ENCODE assay signal across 8 cellular contexts in the genomic region with DNA sequence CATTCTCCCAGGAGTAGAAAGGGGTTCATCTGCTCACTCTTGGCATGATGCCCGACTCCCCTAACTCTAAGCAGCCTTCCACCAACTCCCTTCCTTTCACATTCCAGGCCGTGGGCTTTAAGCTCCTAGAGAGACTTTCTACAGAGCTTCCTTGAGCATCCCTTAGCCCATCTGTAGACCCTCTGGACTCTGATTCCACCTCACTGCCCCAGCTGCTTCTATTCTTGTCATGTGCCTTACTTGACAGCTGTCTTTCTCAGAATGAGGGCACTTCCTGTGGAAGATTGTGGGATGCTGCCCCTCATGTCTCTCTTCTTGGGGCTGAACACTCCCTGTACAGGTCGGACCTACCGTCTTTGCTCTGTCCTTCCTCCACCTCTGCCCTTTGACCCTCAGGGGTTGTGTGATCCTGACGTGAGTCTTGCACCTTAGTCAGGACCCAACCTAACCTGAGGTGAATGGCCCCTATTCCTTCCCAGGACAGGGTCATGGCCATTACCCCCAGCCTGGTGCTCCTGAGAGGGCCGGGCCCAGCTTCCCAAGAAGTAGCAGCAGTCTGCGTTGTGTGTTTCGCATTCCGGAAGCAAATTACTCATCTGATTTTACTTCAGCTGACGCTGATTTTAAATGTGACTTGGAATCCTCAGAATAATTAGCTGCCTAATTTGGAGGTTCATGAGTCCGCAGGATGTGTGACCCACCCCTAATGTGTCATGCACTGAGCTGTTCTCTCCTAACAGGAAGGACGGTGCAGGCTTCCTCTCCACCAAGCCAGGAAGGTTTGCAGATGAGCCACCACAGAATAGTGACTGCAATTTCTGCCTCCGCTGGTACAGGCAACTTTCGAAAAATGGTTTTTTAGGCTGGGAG. TPM values are rescaled to one million over a fixed set of nuclear protein-coding genes. Genes with fewer than 3 reads are reported as not detected.
DNase-seq lines count a peak whose midpoint lies in the region; ATAC-seq and TF ChIP-seq lines count a peak whose summit lies in the region.

No MANE protein-coding gene starts in this region.

- TF ChIP-seq CTCF in DND-41 (IDR thresholded peaks at IDR 0.05; ENCODE audit: borderline replicate concordance, extremely low read depth, low read length, poor library complexity, severe bottlenecking), result no peak

- peaks cover 65% of the 10 kb centered on the region for H3K4me1 ChIP-seq in DND-41 (ENCODE audit: insufficient read depth, low read length)

- H3K9me3 ChIP-seq in DND-41 (ENCODE audit: insufficient read depth, low read length, severe bottlenecking), result no peaks in the 10 kb centered on the region

- H3K36me3 ChIP-seq in DND-41 (ENCODE audit: insufficient read depth, low read length), result 0 out of 2 replicates have a peak, but pooled peaks cover 3% of the 10 kb centered on the region

- peak overlapping the region; percentile 79 to 96 (median 93) for H3K27ac Mint-ChIP-seq in naive thymus-derived CD8-positive, alpha-beta T cell

- no peak overlapping the region for H2AFZ ChIP-seq in DND-41 (ENCODE audit: low read depth, low read length)

- H3K79me2 ChIP-seq in DND-41 (ENCODE audit: insufficient read depth, low read length), result peaks cover 27% of the 10 kb centered on the region

- no peaks in the 10 kb centered on the region for H3K36me3 Mint-ChIP-seq in naive thymus-derived CD8-positive, alpha-beta T cell

- H3K4me3 Mint-ChIP-seq in naive thymus-derived CD8-positive, alpha-beta T cell, result peak overlapping the region; percentile 78 to 95 (median 88)

- H3K4me3 ChIP-seq in DND-41 (ENCODE audit: low read depth in 1 of 2, low read length in 2 of 2), result peak overlapping the region in 1 of 2 experiments; percentile 18; a peak in 1 of 4 replicates

- peak; percentile 72 for DNase-seq in DND-41
- DNase-seq in amniotic stem cell (lab: John Stamatoyannopoulos, UW), result peak; percentile 83
- peak in 6 of 10 donors; percentile 17 to 45 (median 32) for DNase-seq in naive thymus-derived CD8-positive, alpha-beta T cell
- DNase-seq in retina, result no peak
- DNase-seq in NCI-H146 treated with DMSO at 0.1 percent for 48 hours (lab: John Stamatoyannopoulos, UW; ENCODE audit: unreplicated experiment), result no peak
- DNase-seq in NCI-H748 treated with DMSO at 0.1 percent for 48 hours (lab: John Stamatoyannopoulos, UW), result no peak
- no peak for DNase-seq in NCI-H1417 treated with DMSO at 0.1 percent for 48 hours (lab: John Stamatoyannopoulos, UW)

- peak; percentile 45 for ATAC-seq in DND-41 (ENCODE audit: insufficient read depth, low read depth)
- ATAC-seq in SK-N-SH treated with all-trans-retinoic acid at 6 μM for 48 hours, result peak; percentile 56; the same call in 2 of the 3 replicates
- peak; percentile 26 to 40 for ATAC-seq in naive thymus-derived CD8-positive, alpha-beta T cell

- peak overlapping the region; percentile 52 for H3K27ac ChIP-seq in DND-41 (ENCODE audit: low read length)

- POLR2A ChIA-PET in naive thymus-derived CD8-positive, alpha-beta T cell (lab: Charles Lee), result interaction anchor here (1.5 to 2.6 kb wide), 2 partner anchors 11 to 25 kb away, joined by 9 to 10 read pairs; no protein-coding TSS in a partner anchor

- no peaks in the 10 kb centered on the region for H4K20me1 ChIP-seq in DND-41 (ENCODE audit: insufficient read depth, low read length)

- H3K4me1 Mint-ChIP-seq in naive thymus-derived CD8-positive, alpha-beta T cell, result peaks cover 40 to 77% (median 64%) of the 10 kb centered on the region in 4 donors

- peak overlapping the region; percentile 15; the same call in 1 of the 2 replicates for H3K9ac ChIP-seq in DND-41 (ENCODE audit: low read depth, low read length)

- no peaks in the 10 kb centered on the region for H3K9me3 Mint-ChIP-seq in naive thymus-derived CD8-positive, alpha-beta T cell

- H3K27me3 Mint-ChIP-seq in naive thymus-derived CD8-positive, alpha-beta T cell, result no peaks in the 10 kb centered on the region

- H3K4me2 ChIP-seq in DND-41 (ENCODE audit: insufficient read depth, low read length), result peak overlapping the region; percentile 95

- no peaks in the 10 kb centered on the region for H3K27me3 ChIP-seq in DND-41 (ENCODE audit: insufficient read depth, low read length, poor library complexity)

TF ChIP-seq in SK-N-SH treated with all-trans-retinoic acid at 6 μM for 48 hours, 23 proteins besides CTCF, POLR2A, EP300 and RAD21:
- TF ChIP-seq ZNF70 (CRISPR knock-in tag; IDR thresholded peaks at IDR 0.05), result no peak
- no peak for TF ChIP-seq RARB (CRISPR knock-in tag; IDR thresholded peaks at IDR 0.05)
- TF ChIP-seq ZFP3 (CRISPR knock-in tag; IDR thresholded peaks at IDR 0.05), result no peak
- TF ChIP-seq SNAI2 (CRISPR knock-in tag; IDR thresholded peaks at IDR 0.05), result no peak
- no peak for TF ChIP-seq ZNF8 (CRISPR knock-in tag; IDR thresholded peaks at IDR 0.05)
- no peak for TF ChIP-seq CSRNP3 (CRISPR knock-in tag; IDR thresholded peaks at IDR 0.05)
- TF ChIP-seq POU6F1 (CRISPR knock-in tag; IDR thresholded peaks at IDR 0.05; ENCODE audit: borderline replicate concordance, low read depth), result no peak
- no peak for TF ChIP-seq CREB5 (CRISPR knock-in tag; IDR thresholded peaks at IDR 0.05; ENCODE audit: low read depth)
- no peak for TF ChIP-seq CSDC2 (CRISPR knock-in tag; IDR thresholded peaks at IDR 0.05)
- TF ChIP-seq, protein P1, sequence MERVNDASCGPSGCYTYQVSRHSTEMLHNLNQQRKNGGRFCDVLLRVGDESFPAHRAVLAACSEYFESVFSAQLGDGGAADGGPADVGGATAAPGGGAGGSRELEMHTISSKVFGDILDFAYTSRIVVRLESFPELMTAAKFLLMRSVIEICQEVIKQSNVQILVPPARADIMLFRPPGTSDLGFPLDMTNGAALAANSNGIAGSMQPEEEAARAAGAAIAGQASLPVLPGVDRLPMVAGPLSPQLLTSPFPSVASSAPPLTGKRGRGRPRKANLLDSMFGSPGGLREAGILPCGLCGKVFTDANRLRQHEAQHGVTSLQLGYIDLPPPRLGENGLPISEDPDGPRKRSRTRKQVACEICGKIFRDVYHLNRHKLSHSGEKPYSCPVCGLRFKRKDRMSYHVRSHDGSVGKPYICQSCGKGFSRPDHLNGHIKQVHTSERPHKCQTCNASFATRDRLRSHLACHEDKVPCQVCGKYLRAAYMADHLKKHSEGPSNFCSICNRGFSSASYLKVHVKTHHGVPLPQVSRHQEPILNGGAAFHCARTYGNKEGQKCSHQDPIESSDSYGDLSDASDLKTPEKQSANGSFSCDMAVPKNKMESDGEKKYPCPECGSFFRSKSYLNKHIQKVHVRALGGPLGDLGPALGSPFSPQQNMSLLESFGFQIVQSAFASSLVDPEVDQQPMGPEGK (CRISPR knock-in tag; IDR thresholded peaks at IDR 0.05; ENCODE audit: borderline replicate concordance), result no peak
- no peak for TF ChIP-seq ISL1 (CRISPR knock-in tag; IDR thresholded peaks at IDR 0.05)

RNA-seq across cellular contexts. Expression of gene GALNT6, which starts 2.7 kb away (rescaled TPM):
- 1 to 10 TPM; 1.5 to 1.9 TPM for total RNA-seq in naive thymus-derived CD8-positive, alpha-beta T cell
- polyA plus RNA-seq in naive thymus-derived CD8-positive, alpha-beta T cell, result 1 to 10 TPM; 4.4 to 8.3 (median 4.6) TPM

RNA-seq across cellular contexts. Expression of gene SLC4A8, which starts 30.7 kb away (rescaled TPM):
- under 1 TPM; 0.41 to 0.42 TPM for total RNA-seq in naive thymus-derived CD8-positive, alpha-beta T cell
- polyA plus RNA-seq in naive thymus-derived CD8-positive, alpha-beta T cell, result under 1 TPM; 0.52 to 0.99 (median 0.58) TPM

RNA-seq across cellular contexts. Expression of gene CELA1, which starts 47.4 kb away (rescaled TPM):
- 1 to 10 TPM; 2.2 to 2.5 TPM for total RNA-seq in naive thymus-derived CD8-positive, alpha-beta T cell
- 1 to 10 TPM; 3.6 to 9.8 (median 8.1) TPM for polyA plus RNA-seq in naive thymus-derived CD8-positive, alpha-beta T cell

Comparison
In these comparisons a context has a peak if more than half of its experiments do, and no peak if none do; other contexts are left out.
1. DNase-seq: peak in DND-41 (single experiment), amniotic stem cell (single experiment) and naive thymus-derived CD8-positive, alpha-beta T cell (6 of 10); none in retina (single experiment), NCI-H146 treated with DMSO at 0.1 percent for 48 hours (single experiment), NCI-H748 treated with DMSO at 0.1 percent for 48 hours (single experiment) and NCI-H1417 treated with DMSO at 0.1 percent for 48 hours (single experiment).
2. Peak in every context shown above with its lines, with median percentiles within 50 percentile points of each other: ATAC-seq.